ENCODE assay signal across 8 cellular contexts in genomic region chr3:20225769-20226168, GRCh38. TPM values are rescaled to one million over a fixed set of nuclear protein-coding genes. Genes with fewer than 3 reads are reported as not detected.
A peak's percentile ranks its signal among the peaks of the same experiment; 100 is the strongest.
DNase-seq lines count a peak whose midpoint lies in the region; ATAC-seq, FAIRE-seq and TF ChIP-seq lines count a peak whose summit lies in the region.

No MANE protein-coding gene starts in this region.

- no peak overlapping the region for H3K27ac Mint-ChIP-seq in HFFc6

- H3K4me3 Mint-ChIP-seq in HFFc6, result no peak overlapping the region

- H3K27me3 Mint-ChIP-seq in HFFc6 (ENCODE audit: insufficient read depth), result no peaks in the 10 kb centered on the region

- no peaks in the 10 kb centered on the region for H3K36me3 Mint-ChIP-seq in HFFc6 (ENCODE audit: low read depth)

- DNase-seq in AG08396 (ENCODE audit: low spot score) (peak; percentile 15), HFFc6 (peak; percentile 57), RPMI8226 (peak; percentile 30), frontal cortex (ENCODE audit: low spot score in 2 of 2) (peak; percentile 9 to 25), urothelium cell line (ENCODE audit: low spot score) (peak; percentile 20)
- no peak for DNase-seq in activated CD4-positive, alpha-beta T cell treated with anti-CD3 and anti-CD28 coated beads for 48 hours
- DNase-seq in stimulated activated naive CD4-positive, alpha-beta T cell (lab: John Stamatoyannopoulos, UW), result no peak

- no peak for FAIRE-seq in frontal cortex (lab: Jason Lieb, UNC)
- no peak for FAIRE-seq in urothelium cell line (lab: Jason Lieb, UNC)

- H3K4me1 Mint-ChIP-seq in HFFc6 (ENCODE audit: low read depth), result no peaks in the 10 kb centered on the region

- TF ChIP-seq CTCF in HFFc6 (IDR thresholded peaks at IDR 0.05), result peak; percentile 71

- no peaks in the 10 kb centered on the region for H3K9me3 Mint-ChIP-seq in HFFc6

- no peak for ATAC-seq in GM21528 (IDR thresholded peaks at IDR 0.05; ENCODE audit: low FRiP score, unreplicated experiment)

RNA-seq across cellular contexts. Expression of gene SGO1, which starts 39.8 kb away (rescaled TPM):
- 10 to 100 TPM in 5 of 6 experiments, 1 to 10 TPM in 1; 5.6 to 14.3 (median 12.0) TPM for total RNA-seq in HFFc6 (2021; fragmentation: NEBNext Ultra II Directional; extraction: Animal tissue kit (Norgen Biotek cat#: 25700))
- 1.6 TPM for total RNA-seq in frontal cortex

Comparison
In these comparisons a context has a peak if more than half of its experiments do, and no peak if none do; other contexts are left out.
1. DNase-seq: peak in AG08396 (single experiment), HFFc6 (single experiment), RPMI8226 (single experiment), frontal cortex (2 of 2) and urothelium cell line (single experiment); none in activated CD4-positive, alpha-beta T cell treated with anti-CD3 and anti-CD28 coated beads for 48 hours (single experiment) and stimulated activated naive CD4-positive, alpha-beta T cell (0 of 6).